ENCODE assay signal across 1 cellular context in genomic region chr11:61567286-61568061, GRCh38.
TF ChIP-seq lines count a peak whose summit lies in the region.

No MANE protein-coding gene starts in this region.

TF ChIP-seq in K562, 482 proteins besides CTCF, POLR2A, EP300 and RAD21 (continued from another document and continues in another):
- TF ChIP-seq BRF2 (IDR thresholded peaks at IDR 0.05; ENCODE audit: borderline replicate concordance, insufficient read depth, insufficient read length) (no peak), CREBBP (IDR thresholded peaks at IDR 0.05; ENCODE audit: low read depth, low read length) (no peak), LARP7 (IDR thresholded peaks at IDR 0.05) (no peak), JUND (IDR thresholded peaks at IDR 0.05; ENCODE audit: borderline replicate concordance, low read depth, low read length) (peak; percentile 51), JUND (tag; IDR thresholded peaks at IDR 0.05; ENCODE audit: borderline replicate concordance, low read depth, low read length) (peak; percentile 78; the same call in 2 of the 3 replicates), ZNF668 (CRISPR knock-in tag; IDR thresholded peaks at IDR 0.05) (peak; percentile 88), ZBTB12 (CRISPR knock-in tag; IDR thresholded peaks at IDR 0.05) (peak; percentile 60), JUNB (CRISPR knock-in tag; conservative IDR thresholded peaks at IDR 0.05) (no peak), LCOR (CRISPR knock-in tag; IDR thresholded peaks at IDR 0.05) (peak; percentile 100), ZNF133 (CRISPR knock-in tag; IDR thresholded peaks at IDR 0.05) (no peak), CEBPG (CRISPR knock-in tag; IDR thresholded peaks at IDR 0.05) (peak; percentile 67; the same call in 1 of the 2 replicates), CEBPG (tag; conservative IDR thresholded peaks at IDR 0.05 in 1 of 2, IDR thresholded peaks at IDR 0.05 in 1 of 2) (no peak), BRF1 (IDR thresholded peaks at IDR 0.05; ENCODE audit: borderline replicate concordance, extremely low read depth, insufficient read length) (no peak), HNRNPUL1 (IDR thresholded peaks at IDR 0.05; ENCODE audit: low read length) (no peak), TFE3 (CRISPR knock-in tag; IDR thresholded peaks at IDR 0.05) (no peak), STAT6 (CRISPR knock-in tag; IDR thresholded peaks at IDR 0.05) (peak; percentile 100), TEAD2 (tag; IDR thresholded peaks at IDR 0.05) (peak; percentile 56; the same call in 1 of the 2 replicates), SMARCE1 (IDR thresholded peaks at IDR 0.05) (no peak), FOXK1 (CRISPR knock-in tag; IDR thresholded peaks at IDR 0.05; ENCODE audit: borderline replicate concordance) (peak; percentile 100), MYC (IDR thresholded peaks at IDR 0.05; ENCODE audit: low read depth, low read length) (peak; percentile 91), MYC (CRISPR knock-in tag; IDR thresholded peaks at IDR 0.05; ENCODE audit: borderline replicate concordance, low read depth) (no peak; the same call in 1 of the 2 replicates), KLF6 (CRISPR knock-in tag; IDR thresholded peaks at IDR 0.05; ENCODE audit: borderline replicate concordance) (peak; percentile 86; the same call in 1 of the 2 replicates), TCF3 (CRISPR knock-in tag; IDR thresholded peaks at IDR 0.05) (peak; percentile 78), TEAD1 (CRISPR knock-in tag; IDR thresholded peaks at IDR 0.05) (peak; percentile 83 to 99), CC2D1A (IDR thresholded peaks at IDR 0.05) (peak; percentile 74; the same call in 1 of the 2 replicates), IFI16 (CRISPR knock-in tag; IDR thresholded peaks at IDR 0.05) (no peak), THRB (CRISPR knock-in tag; conservative IDR thresholded peaks at IDR 0.05) (peak; percentile 87), ZNF431 (CRISPR knock-in tag; IDR thresholded peaks at IDR 0.05) (peak; percentile 93), ZNF23 (CRISPR knock-in tag; IDR thresholded peaks at IDR 0.05) (0 out of 2 replicates have a peak, but pooled peaks have one; percentile 22), MTA1 (IDR thresholded peaks at IDR 0.05; ENCODE audit: borderline replicate concordance) (no peak), PTTG1 (tag; IDR thresholded peaks at IDR 0.05; ENCODE audit: low read depth) (peak; percentile 67), HDAC3 (IDR thresholded peaks at IDR 0.05; ENCODE audit: borderline replicate concordance, partially characterized antibody) (no peak), MEIS2 (IDR thresholded peaks at IDR 0.05; ENCODE audit: partially characterized antibody) (no peak), MAFG (tag; conservative IDR thresholded peaks at IDR 0.05) (no peak), ZNF644 (tag; IDR thresholded peaks at IDR 0.05; ENCODE audit: low read depth) (peak; percentile 99), ZNF766 (CRISPR knock-in tag; conservative IDR thresholded peaks at IDR 0.05) (peak; percentile 99), ZNF77 (CRISPR knock-in tag; IDR thresholded peaks at IDR 0.05) (no peak), TRIM25 (IDR thresholded peaks at IDR 0.05; ENCODE audit: borderline replicate concordance) (no peak), ELK3 (CRISPR knock-in tag; IDR thresholded peaks at IDR 0.05) (no peak), PHB (CRISPR knock-in tag; IDR thresholded peaks at IDR 0.05) (no peak), ZSCAN29 (IDR thresholded peaks at IDR 0.05) (no peak), ZNF444 (CRISPR knock-in tag; IDR thresholded peaks at IDR 0.05) (no peak), HMBOX1 (IDR thresholded peaks at IDR 0.05) (no peak), ZNF280B (CRISPR knock-in tag; IDR thresholded peaks at IDR 0.05) (no peak), NFE2 (IDR thresholded peaks at IDR 0.05; ENCODE audit: low read depth) (no peak), PPARD (CRISPR knock-in tag; IDR thresholded peaks at IDR 0.05) (no peak), RBFOX2 (IDR thresholded peaks at IDR 0.05; ENCODE audit: low read depth, low read length) (no peak), USF2 (CRISPR knock-in tag; IDR thresholded peaks at IDR 0.05) (peak; percentile 86), ZFP36 (IDR thresholded peaks at IDR 0.05; ENCODE audit: low read depth, low read length, partially characterized antibody) (no peak), STAG1 (CRISPR knock-in tag; IDR thresholded peaks at IDR 0.05; ENCODE audit: borderline replicate concordance) (peak; percentile 98), CREB5 (CRISPR knock-in tag; IDR thresholded peaks at IDR 0.05) (no peak), SMARCA4 (IDR thresholded peaks at IDR 0.05) (no peak), JUN (IDR thresholded peaks at IDR 0.05; ENCODE audit: borderline replicate concordance, low read depth, low read length) (peak; percentile 90; the same call in 1 of the 2 replicates), JUN (CRISPR knock-in tag; IDR thresholded peaks at IDR 0.05; ENCODE audit: borderline replicate concordance) (peak; percentile 99), TAF1 (IDR thresholded peaks at IDR 0.05; ENCODE audit: control insufficient read depth, extremely low read depth, insufficient read depth, low read length, severe bottlenecking) (no peak), ZNF12 (CRISPR knock-in tag; IDR thresholded peaks at IDR 0.05) (peak; percentile 96), ILF3 (IDR thresholded peaks at IDR 0.05; ENCODE audit: borderline replicate concordance) (no peak), ZNF146 (CRISPR knock-in tag; IDR thresholded peaks at IDR 0.05; ENCODE audit: unreplicated experiment) (peak; percentile 97), ZNF224 (CRISPR knock-in tag; IDR thresholded peaks at IDR 0.05) (peak; percentile 99)
